In genomic region chr2:18345848-18346247, GRCh38 we compare ENCODE assay signal across 12 cellular contexts.
DNase-seq lines count a peak whose midpoint lies in the region; ATAC-seq and TF ChIP-seq lines count a peak whose summit lies in the region.
"Had no signal": no experiment of that assay in that cellular context is flagged by ENCODE, and none has a peak within 500 bp of the region (broad histone marks: within the 10 kb centered on the region; RNA-seq: fewer than 3 reads in every experiment).

No MANE protein-coding gene starts in this region.

- H3K9me2 ChIP-seq in OCI-LY7 (ENCODE audit: insufficient read depth, low read length) = no peaks in the 10 kb centered on the region

- no TSS peak for BruUV-seq in OCI-LY7 (replicated peaks; lab: Mats Ljungman, UMichigan)

- POLR2A ChIA-PET in AG04450 (lab: Yijun Ruan, JAX) (no interaction called here), OCI-LY7 (lab: Charles Lee) (interaction anchor here (0.5 kb wide), 1 partner anchor 27 kb away, joined by 3 read pairs; no protein-coding TSS in a partner anchor)

- H3K4me3 ChIP-seq in AG04450 (ENCODE audit: low read depth, low read length) (no peak overlapping the region), cardiac fibroblast (replicated peaks in 1 of 2; ENCODE audit: low read depth in 2 of 2, low read length in 2 of 2) (no peak overlapping the region), left lung (no peak overlapping the region), OCI-LY7 (ENCODE audit: low read depth, low read length, poor library complexity, severe bottlenecking) (no peak overlapping the region)
- H3K4me3 ChIP-seq: coronary artery had no signal

- H3K27me3 ChIP-seq in AG04450 (ENCODE audit: control insufficient read depth, insufficient read depth, low read length) (no peaks in the 10 kb centered on the region), left lung (no peaks in the 10 kb centered on the region)

- H3K36me3 ChIP-seq in left lung (no peaks in the 10 kb centered on the region), OCI-LY7 (ENCODE audit: insufficient read depth, low read length) (no peaks in the 10 kb centered on the region)

- peak; percentile 98 for ATAC-seq in left lung
- no peak for ATAC-seq in omental fat pad (ENCODE audit: low FRiP score)
- no peak for ATAC-seq in HG03469 (IDR thresholded peaks at IDR 0.05; ENCODE audit: unreplicated experiment)
- ATAC-seq in HG02571 (IDR thresholded peaks at IDR 0.05; ENCODE audit: unreplicated experiment) = no peak
- ATAC-seq: naive thymus-derived CD8-positive, alpha-beta T cell had no signal

- TF ChIP-seq CTCF in AG04450 (IDR thresholded peaks at IDR 0.05; ENCODE audit: low read depth, low read length) = no peak
- TF ChIP-seq CTCF in cardiac fibroblast (IDR thresholded peaks at IDR 0.05; ENCODE audit: low read depth, low read length) = no peak
- no peak for TF ChIP-seq CTCF in left lung (IDR thresholded peaks at IDR 0.05)
- TF ChIP-seq CTCF in omental fat pad (IDR thresholded peaks at IDR 0.05) = no peak
- TF ChIP-seq CTCF in OCI-LY7 (conservative IDR thresholded peaks at IDR 0.05; ENCODE audit: low read length) = no peak

- H3K4me2 ChIP-seq in OCI-LY7 (ENCODE audit: low read length) = no peak overlapping the region

- H3K4me1 ChIP-seq in left lung = no peaks in the 10 kb centered on the region
- H3K4me1 ChIP-seq in OCI-LY7 (ENCODE audit: insufficient read depth, low read length, poor library complexity, severe bottlenecking) = no peaks in the 10 kb centered on the region

- H3K27ac ChIP-seq in AG04450 (ENCODE audit: low read depth, low read length) (no peak overlapping the region), left lung (peak overlapping the region; percentile 43 to 76), OCI-LY7 (ENCODE audit: low read depth, low read length, poor library complexity, severe bottlenecking) (no peak overlapping the region)

- intact Hi-C loops in left lung (cut with DNase I) = no loop called here
- intact Hi-C loops in OCI-LY7 (cut with micrococcal nuclease; ENCODE audit: unreplicated experiment) = no loop called here

- no peaks in the 10 kb centered on the region for H4K20me1 ChIP-seq in OCI-LY7 (ENCODE audit: insufficient read depth, low read length)

- H3K9me3 ChIP-seq in AG04450 (ENCODE audit: control insufficient read depth, insufficient read depth, low read length) = no peaks in the 10 kb centered on the region
- no peaks in the 10 kb centered on the region for H3K9me3 ChIP-seq in left lung
- no peaks in the 10 kb centered on the region for H3K9me3 ChIP-seq in OCI-LY7 (ENCODE audit: low read length)

- H2AFZ ChIP-seq in OCI-LY7 (ENCODE audit: low read length) = no peak overlapping the region

- no peaks in the 10 kb centered on the region for H3K79me2 ChIP-seq in OCI-LY7 (ENCODE audit: insufficient read depth, low read depth, low read length)

- DNase-seq in AG04450 (ENCODE audit: low read depth, low spot score) (peak; percentile 34), NCI-H1092 treated with DMSO at 0.1 percent for 48 hours (lab: John Stamatoyannopoulos, UW) (peak; percentile 51), cardiac fibroblast (ENCODE audit: low read depth in 2 of 2) (peak; percentile 31 to 72), left lung (peak in 1 of 2 donors; percentile 67), omental fat pad (ENCODE audit: low spot score) (no peak), OCI-LY7 (ENCODE audit: low spot score) (no peak)
- DNase-seq: activated T-cell treated with anti-CD3 and anti-CD28 coated beads, Interleukin-2, amount 50 U/mL, for 48 hours; naive thymus-derived CD8-positive, alpha-beta T cell; NCI-H69 had no signal

- CTCF ChIA-PET in AG04450 (lab: Charles Lee) (interaction anchor here (1.5 to 1.6 kb wide), 2 partner anchors 38 to 167 kb away, joined by 3 read pairs; no protein-coding TSS in a partner anchor), OCI-LY7 (lab: Charles Lee; ENCODE audit: unreplicated experiment) (no interaction called here)

Comparison
In these comparisons a context has a peak if more than half of its experiments do, and no peak if none do; other contexts are left out.
1. DNase-seq: peak in AG04450 (single experiment), NCI-H1092 treated with DMSO at 0.1 percent for 48 hours (single experiment) and cardiac fibroblast (2 of 2); none in omental fat pad (single experiment) and OCI-LY7 (single experiment).
2. H3K27ac ChIP-seq: peak in left lung (2 of 2); none in AG04450 (single experiment) and OCI-LY7 (single experiment).